ENCODE assay signal across 9 cellular contexts in the genomic region with DNA sequence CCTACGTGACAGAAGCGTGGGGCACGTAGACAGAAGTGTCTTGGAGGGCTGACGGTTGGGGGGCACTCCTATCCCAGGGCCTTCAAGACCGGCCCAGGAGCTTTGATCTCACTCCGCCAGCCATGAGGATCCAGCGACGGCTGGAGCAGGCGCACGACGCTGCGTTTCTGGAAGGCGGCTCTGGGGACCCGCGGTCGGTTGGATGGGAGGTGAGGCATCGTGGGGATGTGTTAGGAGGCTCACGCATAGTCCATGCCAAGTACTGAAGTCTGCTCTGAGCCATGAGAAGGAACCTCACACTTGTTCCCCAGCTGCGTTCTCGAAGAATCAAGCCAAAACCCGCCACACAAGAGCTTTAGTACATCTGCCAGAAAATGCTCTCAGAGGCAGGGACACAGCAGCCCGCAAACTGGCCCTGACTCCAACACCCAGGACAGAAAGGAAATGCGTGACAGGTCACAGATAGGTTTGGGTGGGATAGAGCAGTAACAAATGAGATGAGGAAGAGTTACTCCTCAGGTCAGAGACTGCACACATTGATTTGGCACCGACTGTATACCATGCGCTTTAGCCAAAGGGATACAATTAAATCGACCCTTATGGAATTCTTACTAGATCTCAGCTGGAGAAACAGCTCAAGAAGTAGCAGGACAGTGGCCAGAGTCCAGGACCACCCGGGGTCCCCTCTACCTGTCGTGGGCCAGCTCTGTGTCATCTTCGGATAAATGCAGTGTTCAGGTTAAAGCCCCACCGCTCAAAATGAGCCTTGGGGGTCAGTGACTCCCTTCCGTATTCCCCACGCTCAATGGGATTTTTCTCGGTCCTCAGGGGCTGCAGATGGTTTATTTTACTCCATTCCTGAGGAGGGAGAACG. TPM values are rescaled to one million over a fixed set of nuclear protein-coding genes. Genes with fewer than 3 reads are reported as not detected.
DNase-seq lines count a peak whose midpoint lies in the region; ATAC-seq and TF ChIP-seq lines count a peak whose summit lies in the region.
"Had no signal": no experiment of that assay in that cellular context is flagged by ENCODE, and none has a peak within 500 bp of the region (broad histone marks: within the 10 kb centered on the region; RNA-seq: fewer than 3 reads in every experiment).

No MANE protein-coding gene starts in this region.

- intact Hi-C loops in left ventricle myocardium superior (cut with micrococcal nuclease) (loop anchor here (2.0 kb wide), 1 partner anchor 97 kb away; no protein-coding TSS in a partner anchor), cardiac septum (cut with DNase I) (loop anchor here (2.0 to 5.0 kb wide), 2 partner anchors 97 to 433 kb away; no protein-coding TSS in a partner anchor), thyroid gland (cut with DNase I) (no loop called here)

- H3K4me1 Mint-ChIP-seq in osteocyte (ENCODE audit: unreplicated experiment) = peaks cover 6% of the 10 kb centered on the region
- H3K4me1 Mint-ChIP-seq: CD14-positive monocyte had no signal

- no peak for TF ChIP-seq POLR2A in thyroid gland (IDR thresholded peaks at IDR 0.05)

- no peaks in the 10 kb centered on the region for H3K79me1 ChIP-seq in neuronal stem cell (ENCODE audit: low read depth, low read length)

- H3K36me3 Mint-ChIP-seq in osteocyte (ENCODE audit: unreplicated experiment) = no peaks in the 10 kb centered on the region
- H3K36me3 Mint-ChIP-seq: CD14-positive monocyte had no signal

- H3K27me3 Mint-ChIP-seq in osteocyte (ENCODE audit: unreplicated experiment) = peaks cover 25% of the 10 kb centered on the region

- H2AK5ac ChIP-seq in neuronal stem cell (ENCODE audit: low read depth, low read length) = no peak overlapping the region

- H2BK15ac ChIP-seq in neuronal stem cell (ENCODE audit: low read length) = no peak overlapping the region

- H3K23ac ChIP-seq in neuronal stem cell (ENCODE audit: low read depth, low read length, poor library complexity) = no peak overlapping the region

- H4K8ac ChIP-seq in neuronal stem cell (ENCODE audit: low read depth, low read length) = no peak overlapping the region

- no peak overlapping the region for H3K4me3 ChIP-seq in neuronal stem cell (ENCODE audit: low read length in 2 of 2)
- no peak overlapping the region for H3K4me3 ChIP-seq in thyroid gland (replicated peaks in 1 of 3)

- H3K36me3 ChIP-seq in neuronal stem cell (replicated peaks in 1 of 2; ENCODE audit: control insufficient read depth in 2 of 2, insufficient read depth in 2 of 2, low read length in 2 of 2) = no peaks in the 10 kb centered on the region
- H3K36me3 ChIP-seq in thyroid gland = no peaks in the 10 kb centered on the region

- H3K27me3 ChIP-seq in neuronal stem cell (ENCODE audit: control insufficient read depth in 3 of 3, insufficient read depth in 3 of 3, low read depth in 1 of 3, low read length in 3 of 3) (peaks cover 0 to 37% (median 6%) of the 10 kb centered on the region in 3 experiments), thyroid gland (no peaks in the 10 kb centered on the region)

- H3K4me3 Mint-ChIP-seq in osteocyte (ENCODE audit: unreplicated experiment) = no peak overlapping the region
- H3K4me3 Mint-ChIP-seq: CD14-positive monocyte had no signal

- H3K27ac ChIP-seq in neuronal stem cell (replicated peaks; ENCODE audit: low read length) (no peak overlapping the region), thyroid gland (no peak overlapping the region)

- H3K9ac ChIP-seq in neuronal stem cell (ENCODE audit: low read depth, low read length, poor library complexity) = no peak overlapping the region

- H3K9me3 ChIP-seq in neuronal stem cell (replicated peaks in 1 of 2; ENCODE audit: control insufficient read depth in 2 of 2, insufficient read depth in 1 of 2, low read depth in 1 of 2, low read length in 2 of 2) (no peaks in the 10 kb centered on the region), thyroid gland (no peaks in the 10 kb centered on the region)

- no peak overlapping the region for H3K18ac ChIP-seq in neuronal stem cell (ENCODE audit: low read length)

- H2BK120ac ChIP-seq in neuronal stem cell (ENCODE audit: low read depth, low read length) = no peak overlapping the region

- H2BK5ac ChIP-seq in neuronal stem cell (ENCODE audit: low read length) = peak overlapping the region; percentile 6

- H3K4me1 ChIP-seq in neuronal stem cell (ENCODE audit: control insufficient read depth in 2 of 2, insufficient read depth in 1 of 2, low read depth in 1 of 2, low read length in 2 of 2) = peaks cover 0 to 3% of the 10 kb centered on the region in 2 donors
- no peaks in the 10 kb centered on the region for H3K4me1 ChIP-seq in thyroid gland

- H2BK12ac ChIP-seq in neuronal stem cell (ENCODE audit: low read length) = no peak overlapping the region

- no peak overlapping the region for H3K27ac Mint-ChIP-seq in osteocyte (ENCODE audit: unreplicated experiment)

- DNase-seq in left ventricle myocardium superior = no peak
- no peak for DNase-seq in cardiac septum (ENCODE audit: low spot score)
- DNase-seq in neuronal stem cell (ENCODE audit: low spot score) = no peak
- DNase-seq in thyroid gland = no peak
- no peak for DNase-seq in osteocyte (ENCODE audit: extremely low spot score, unreplicated experiment)
- DNase-seq: NCI-H2107 had no signal

- no peak overlapping the region for H3K14ac ChIP-seq in neuronal stem cell (ENCODE audit: low read length)

- no peak overlapping the region for H3K4ac ChIP-seq in neuronal stem cell (ENCODE audit: low read length)

- WGBS in neuronal stem cell (ENCODE audit: extremely low coverage in 2 of 2, insufficient read length in 2 of 2, insufficient replicate concordance in 1 of 2), 2 donors = no CpG with 5 or more reads among the region's 34 CpGs
- 59 to 70% methylated on average over 32 to 34 of the region's 34 CpGs for WGBS in thyroid gland, 2 donors

- H3K9me3 Mint-ChIP-seq in osteocyte (ENCODE audit: unreplicated experiment) = no peaks in the 10 kb centered on the region
- H3K9me3 Mint-ChIP-seq: CD14-positive monocyte had no signal

- H3K4me2 ChIP-seq in neuronal stem cell (ENCODE audit: insufficient read depth, low read length, poor library complexity, severe bottlenecking) = no peak overlapping the region

- no peak for TF ChIP-seq CTCF in thyroid gland (IDR thresholded peaks at IDR 0.05)
- TF ChIP-seq CTCF in osteocyte (IDR thresholded peaks at IDR 0.05) = no peak

- peak; percentile 45 for ATAC-seq in left ventricle myocardium superior
- ATAC-seq in HG02798 (IDR thresholded peaks at IDR 0.05; ENCODE audit: poor library complexity, unreplicated experiment) = peak; percentile 7
- ATAC-seq in GM21723 (IDR thresholded peaks at IDR 0.05; ENCODE audit: unreplicated experiment) = no peak

- H4K91ac ChIP-seq in neuronal stem cell (ENCODE audit: low read depth, low read length, poor library complexity) = no peak overlapping the region

- no peak overlapping the region for H2AFZ ChIP-seq in neuronal stem cell (ENCODE audit: low read length)

RNA-seq across cellular contexts. Expression of gene GSG1L, which starts 6.6 kb away (rescaled TPM):
- 1.9 TPM for total RNA-seq in left ventricle myocardium superior
- total RNA-seq in cardiac septum = 8.0 TPM
- polyA plus RNA-seq in neuronal stem cell (2013, experiment 1 of 2) = 0.04 TPM
- polyA plus RNA-seq in neuronal stem cell (2013, experiment 2 of 2) = 0.03 TPM
- total RNA-seq in thyroid gland = not detected
- not detected in 2 replicates for total RNA-seq in osteocyte
- polyA plus RNA-seq: CD14-positive monocyte had no signal
